Comparison of ENCODE assay signal across 27 cellular contexts in the genomic region with DNA sequence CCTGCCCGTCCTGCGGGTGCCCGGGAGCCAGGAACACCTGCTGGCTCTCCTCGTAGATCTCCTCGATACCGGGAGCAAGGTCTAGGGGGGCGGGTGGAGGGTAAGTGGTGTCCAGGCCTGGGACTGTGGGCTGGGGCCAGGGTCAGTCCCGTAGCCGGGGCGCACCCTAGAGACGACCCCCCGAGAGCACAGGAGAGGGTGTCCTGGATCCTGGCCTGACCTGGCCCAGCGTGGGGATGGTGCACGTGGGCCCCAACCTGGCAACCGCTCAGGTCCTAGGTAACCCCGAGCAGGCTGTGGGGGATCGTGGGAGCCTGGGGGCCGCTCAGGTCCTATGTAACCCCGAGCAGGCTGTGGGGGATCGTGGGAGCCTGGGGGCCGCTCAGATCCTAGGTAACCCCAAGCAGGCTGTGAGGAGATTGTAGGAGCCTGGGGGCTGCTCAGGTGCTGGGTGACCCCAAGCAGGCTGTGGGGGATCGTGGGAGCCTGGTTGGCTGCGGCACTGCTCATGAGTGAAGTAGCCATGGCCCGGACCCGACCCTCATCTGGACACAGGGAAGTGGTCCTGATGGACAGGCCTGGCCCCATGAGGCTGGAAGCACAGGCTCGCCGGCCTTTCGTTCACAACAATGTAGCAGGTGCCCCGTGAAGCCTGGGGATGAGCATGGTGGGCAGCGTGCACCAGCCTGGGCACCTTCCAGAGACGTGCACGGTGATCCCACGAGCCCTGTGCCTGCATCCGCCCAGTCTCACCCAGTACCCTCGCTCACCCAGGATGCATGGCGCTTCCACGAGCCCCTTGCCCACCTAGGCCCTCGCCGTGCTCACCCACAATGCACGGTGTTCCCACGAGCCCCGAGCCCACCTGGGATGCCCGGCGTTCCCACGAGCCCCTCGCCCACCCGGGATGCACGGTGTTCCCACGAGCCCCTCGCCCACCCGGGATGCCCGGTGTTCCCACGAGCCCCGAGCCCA.
"Had no signal": no experiment of that assay in that cellular context is flagged by ENCODE, and none has a peak within 500 bp of the region (broad histone marks: within the 10 kb centered on the region; RNA-seq: fewer than 3 reads in every experiment).

No MANE protein-coding gene starts in this region.

- H3K9me3 ChIP-seq: adrenal gland, body of pancreas, colonic mucosa, neutrophil, stomach, suprapubic skin, transverse colon had no signal

- H3K27me3 ChIP-seq: adrenal gland, body of pancreas, colonic mucosa, neutrophil, stomach, suprapubic skin, transverse colon had no signal

- H3K4me3 ChIP-seq: adrenal gland, body of pancreas, colonic mucosa, smooth muscle cell, stomach, suprapubic skin, transverse colon had no signal

- FAIRE-seq: endometrium, frontal cortex had no signal

- ATAC-seq: activated CD8-positive, alpha-beta T cell treated with anti-CD3 and anti-CD28 coated beads for 36 hours; activated T-cell treated with anti-CD3 and anti-CD28 coated beads, Interleukin-2, amount 50 U/mL, for 72 hours; body of pancreas; left cardiac atrium; left ventricle myocardium superior; stimulated activated naive B cell treated with anti-CD40 and anti-IgM and Interleukin-4, amounts not matched to agents 10 μg/mL and 1 μg/mL and 100 μg/mL, for 72 hours; T-helper 17 cell had no signal

- H3K27ac ChIP-seq: body of pancreas, colonic mucosa had no signal

- DNase-seq: activated CD4-positive, alpha-beta T cell treated with anti-CD3 and anti-CD28 coated beads, Interleukin-2, amount 10 ng/mL, durations not matched to agents 7 days and 5 days; activated CD4-positive, CD25-positive, alpha-beta regulatory T cell treated with anti-CD3 and anti-CD28 coated beads, Interleukin-2, amount 50 U/mL, for 72 hours; activated CD8-positive, alpha-beta T cell treated with anti-CD3 and anti-CD28 coated beads for 36 hours; activated naive CD4-positive, alpha-beta T cell treated with Interleukin-2 at 50 U/mL for 16 hours; activated naive CD8-positive, alpha-beta T cell treated with anti-CD3 and anti-CD28 coated beads for 36 hours; activated T-cell treated with anti-CD3 and anti-CD28 coated beads, Interleukin-2, amount 50 U/mL, for 72 hours; aorta; cerebellar nuclear complex; colonic mucosa; effector CD8-positive, alpha-beta T cell; islet precursor cell; left cardiac atrium; left ventricle myocardium superior; stimulated activated CD4-positive, alpha-beta T cell treated with anti-CD3 and anti-CD28 coated beads, Interleukin-15, amount 100 ng/mL, for 24 hours; stimulated activated CD4-positive, alpha-beta T cell treated with anti-CD3 and anti-CD28 coated beads, Interleukin-2, amount 100 ng/mL, for 24 hours; stimulated activated naive B cell treated with anti-CD40 and anti-IgM and Interleukin-4, amounts not matched to agents 10 μg/mL and 1 μg/mL and 100 μg/mL, for 72 hours; stomach; T1000; transverse colon had no signal

- H3K4me2 ChIP-seq: smooth muscle cell had no signal
